Comparison of ENCODE assay signal across 18 cellular contexts in the genomic region with DNA sequence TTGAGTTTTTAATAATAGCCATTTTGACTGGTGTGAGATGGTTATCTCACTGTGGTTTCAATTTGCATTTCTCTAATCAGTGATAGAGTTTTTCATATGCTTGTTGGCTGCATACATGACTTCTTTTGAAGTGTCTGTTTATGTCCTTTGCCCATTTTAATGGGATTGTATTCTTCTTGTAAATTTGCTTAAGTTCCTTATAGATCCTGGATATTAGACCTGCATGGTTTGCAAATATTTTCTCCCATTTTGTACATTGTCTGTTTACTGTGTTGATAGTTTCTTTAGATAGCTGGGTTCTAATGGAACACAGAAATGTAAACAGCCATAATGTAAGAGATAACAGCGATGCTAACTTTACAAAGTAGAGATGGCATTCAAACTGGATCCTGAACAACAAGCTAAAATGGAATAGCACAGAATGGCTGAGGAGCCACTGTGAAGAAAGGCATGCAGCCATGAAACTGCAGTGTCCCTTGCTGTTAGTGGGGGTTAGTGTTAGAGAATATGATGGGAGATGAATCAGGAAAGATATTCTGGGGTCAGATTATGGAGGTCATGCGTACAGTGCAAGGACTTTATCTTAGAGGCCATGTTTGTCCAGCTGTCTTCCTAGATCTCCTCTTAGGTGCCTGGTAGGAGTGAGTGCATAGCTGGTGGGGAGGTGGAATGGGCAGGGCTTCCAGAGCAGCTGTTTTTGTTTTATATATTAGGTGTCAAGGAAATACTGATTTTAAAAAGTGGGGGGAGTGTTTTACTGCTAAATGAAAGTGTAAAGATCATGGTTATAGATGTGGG. TPM values are rescaled to one million over a fixed set of nuclear protein-coding genes. Genes with fewer than 3 reads are reported as not detected.
"Had no signal": no experiment of that assay in that cellular context is flagged by ENCODE, and none has a peak within 500 bp of the region (broad histone marks: within the 10 kb centered on the region; RNA-seq: fewer than 3 reads in every experiment).

No MANE protein-coding gene starts in this region.

- H3K27ac ChIP-seq: adrenal gland, colonic mucosa, epithelial cell of prostate, lower lobe of right lung, psoas muscle, WERI-Rb-1 had no signal

- H3K27me3 ChIP-seq: adrenal gland, colonic mucosa had no signal

- ATAC-seq: activated CD4-positive, alpha-beta T cell treated with anti-CD3 and anti-CD28 coated beads for 36 hours; activated CD8-positive, alpha-beta T cell treated with anti-CD3 and anti-CD28 coated beads, Interleukin-2, amount 10 ng/mL, durations not matched to agents 7 days and 5 days; lower lobe of right lung; psoas muscle; sciatic nerve had no signal

- H3K4me1 ChIP-seq: adrenal gland, colonic mucosa, lower lobe of right lung, psoas muscle had no signal

- H3K4me3 ChIP-seq: adrenal gland, colonic mucosa, lower lobe of right lung, psoas muscle had no signal

- DNase-seq: activated CD4-positive, alpha-beta T cell treated with anti-CD3 and anti-CD28 coated beads for 36 hours; activated CD8-positive, alpha-beta memory T cell treated with anti-CD3 and anti-CD28 coated beads, Interleukin-2, amount 50 U/mL, for 48 hours; activated CD8-positive, alpha-beta T cell treated with anti-CD3 and anti-CD28 coated beads, Interleukin-2, amount 10 ng/mL, durations not matched to agents 7 days and 5 days; activated naive CD4-positive, alpha-beta T cell treated with anti-CD3 and anti-CD28 coated beads, Interleukin-2, amount 10 ng/mL, durations not matched to agents 7 days and 5 days; adrenal gland; colonic mucosa; effector CD8-positive, alpha-beta T cell; hippocampal formation; lower lobe of right lung; psoas muscle; stimulated activated CD4-positive, alpha-beta T cell treated with anti-CD3 and anti-CD28 coated beads, Interleukin-2, amount 100 ng/mL, for 24 hours; stimulated activated naive CD4-positive, alpha-beta T cell treated with Interleukin-2 at 50 U/mL for 16 hours; WERI-Rb-1 had no signal

- H3K9me3 ChIP-seq: adrenal gland, colonic mucosa, lower lobe of right lung, psoas muscle had no signal

- H3K4me3 Mint-ChIP-seq: activated CD4-positive, alpha-beta T cell treated with anti-CD3 and anti-CD28 coated beads for 36 hours; activated CD8-positive, alpha-beta T cell treated with anti-CD3 and anti-CD28 coated beads, Interleukin-2, amount 10 ng/mL, durations not matched to agents 7 days and 5 days; activated naive CD4-positive, alpha-beta T cell treated with anti-CD3 and anti-CD28 coated beads, Interleukin-2, amount 10 ng/mL, durations not matched to agents 7 days and 5 days; nephron had no signal

- H3K9me3 Mint-ChIP-seq: activated naive CD4-positive, alpha-beta T cell treated with anti-CD3 and anti-CD28 coated beads, Interleukin-2, amount 10 ng/mL, durations not matched to agents 7 days and 5 days; nephron had no signal

- H3K4me1 Mint-ChIP-seq: nephron had no signal

- H3K27me3 Mint-ChIP-seq: activated CD4-positive, alpha-beta T cell treated with anti-CD3 and anti-CD28 coated beads for 36 hours; activated naive CD4-positive, alpha-beta T cell treated with anti-CD3 and anti-CD28 coated beads, Interleukin-2, amount 10 ng/mL, durations not matched to agents 7 days and 5 days had no signal

- H3K27ac Mint-ChIP-seq: activated CD4-positive, alpha-beta T cell treated with anti-CD3 and anti-CD28 coated beads for 36 hours; activated CD8-positive, alpha-beta T cell treated with anti-CD3 and anti-CD28 coated beads, Interleukin-2, amount 10 ng/mL, durations not matched to agents 7 days and 5 days; activated naive CD4-positive, alpha-beta T cell treated with anti-CD3 and anti-CD28 coated beads, Interleukin-2, amount 10 ng/mL, durations not matched to agents 7 days and 5 days; nephron had no signal

RNA-seq across cellular contexts. Expression of gene HIGD2B, which starts 48.2 kb away (rescaled TPM):
- total RNA-seq: activated CD4-positive, alpha-beta T cell treated with anti-CD3 and anti-CD28 coated beads for 36 hours; adrenal gland; cardiac septum; colonic mucosa; lower lobe of right lung; omental fat pad; psoas muscle; sciatic nerve had no signal
- polyA plus RNA-seq: psoas muscle had no signal
